ENCODE assay signal across 27 cellular contexts in genomic region chr1:201403359-201403758, GRCh38. TPM values are rescaled to one million over a fixed set of nuclear protein-coding genes. Genes with fewer than 3 reads are reported as not detected.
"Had no signal": no experiment of that assay in that cellular context is flagged by ENCODE, and none has a peak within 500 bp of the region (broad histone marks: within the 10 kb centered on the region; RNA-seq: fewer than 3 reads in every experiment).

No MANE protein-coding gene starts in this region.

- H3K4me3 ChIP-seq: SJSA1, SK-N-MC had no signal

- DNase-seq: IMR-90, Kasumi-1, KG1, MM.1S, NCI-H1092 treated with DMSO at 0.1 percent for 48 hours, NCI-H1436, NCI-H187, NCI-H2029, NCI-H2081 treated with DMSO at 0.1 percent for 48 hours, NCI-H2171, NCI-H226, NCI-H446, NCI-H510A, NCI-H524 treated with DMSO at 0.1 percent for 48 hours, NCI-H69, NCI-H774, Right ventricle myocardium superior, RPMI8226, SIG-M5, SW 1271, T-cell had no signal

- ATAC-seq: HepG2, T-cell had no signal

- FAIRE-seq: HepG2, RCC 7860 had no signal

- H3K4me1 ChIP-seq: SJSA1 had no signal

- H3K36me3 ChIP-seq: SJSA1 had no signal

- H3K27ac ChIP-seq: SJSA1, SK-N-MC had no signal

- H3K9me3 ChIP-seq: SJSA1 had no signal

RNA-seq across cellular contexts. Expression of gene LAD1, which starts 4.2 kb away (rescaled TPM):
- total RNA-seq: HT1080, SJSA1 had no signal

RNA-seq across cellular contexts. Expression of gene TNNI1, which starts 18.2 kb away (rescaled TPM):
- total RNA-seq: HepG2, HT1080, IMR-90, M059J, SJSA1, T-cell had no signal
- polyA plus RNA-seq: HepG2, IMR-90 had no signal

RNA-seq across cellular contexts. Expression of gene TNNT2, which starts 25.9 kb away (rescaled TPM):
- total RNA-seq: HT1080, M059J, SJSA1, T-cell had no signal
